In the genomic region with DNA sequence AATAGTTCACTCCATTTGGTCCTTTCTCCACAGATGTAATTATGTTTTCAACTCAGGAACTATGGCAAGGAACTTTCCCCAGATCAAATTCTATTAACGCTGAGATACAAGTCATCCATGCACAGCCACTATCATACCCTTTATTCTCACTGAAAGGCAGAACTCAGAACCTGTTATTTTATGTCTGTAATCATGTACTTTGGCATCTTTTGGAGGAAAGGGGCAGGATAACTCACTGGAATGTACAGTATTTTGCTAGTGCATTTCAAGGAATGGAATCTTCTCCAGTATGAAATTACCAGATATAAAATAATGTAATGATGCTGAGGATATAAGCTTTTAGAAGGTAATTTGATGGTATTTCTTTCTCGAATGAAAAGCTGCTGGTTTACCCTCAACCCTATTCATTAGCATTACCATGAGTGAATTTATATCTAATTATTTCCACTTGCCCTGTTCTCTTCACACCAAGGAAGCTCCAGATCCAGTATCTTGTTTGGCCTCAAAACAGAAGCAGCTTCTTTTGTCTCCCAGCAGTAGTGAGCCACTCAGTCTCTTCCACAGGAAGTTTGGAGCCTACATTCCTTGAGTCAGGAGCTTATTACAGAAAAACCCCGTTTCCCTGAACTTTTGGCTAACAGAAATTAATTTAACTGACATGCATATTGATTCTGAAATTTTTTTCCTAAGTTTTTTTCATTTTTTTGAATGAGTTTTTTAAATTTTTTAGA, we compare ENCODE assay signal across 21 cellular contexts. TPM values are rescaled to one million over a fixed set of nuclear protein-coding genes. Genes with fewer than 3 reads are reported as not detected.
DNase-seq lines count a peak whose midpoint lies in the region; ATAC-seq, FAIRE-seq and TF ChIP-seq lines count a peak whose summit lies in the region.
"Had no signal": no experiment of that assay in that cellular context is flagged by ENCODE, and none has a peak within 500 bp of the region (broad histone marks: within the 10 kb centered on the region; RNA-seq: fewer than 3 reads in every experiment).

No MANE protein-coding gene starts in this region.

- H3K27me3 Mint-ChIP-seq in naive thymus-derived CD4-positive, alpha-beta T cell = no peaks in the 10 kb centered on the region

- H3K27me3 ChIP-seq in BLaER1 treated with 17β-estradiol and CSF1 and Interleukin-3, amounts not matched to agents 10 nM and 100 nM = peaks cover 0 to 20% (median 0%) of the 10 kb centered on the region in 11 experiments; a peak in 9 of 22 replicates
- H3K27me3 ChIP-seq in GM12878 (replicated peaks in 1 of 2; ENCODE audit: control insufficient read depth in 2 of 2, insufficient read depth in 2 of 2, low read length in 1 of 2) = no peaks in the 10 kb centered on the region
- no peaks in the 10 kb centered on the region for H3K27me3 ChIP-seq in naive thymus-derived CD4-positive, alpha-beta T cell (ENCODE audit: control insufficient read depth in 2 of 2, insufficient read depth in 2 of 2, low read length in 2 of 2)
- H3K27me3 ChIP-seq: BE2C, right atrium auricular region had no signal

- H3K9me3 Mint-ChIP-seq in naive thymus-derived CD4-positive, alpha-beta T cell = no peaks in the 10 kb centered on the region

- no TSS peak for BruUV-seq in GM12878 (replicated peaks; lab: Mats Ljungman, UMichigan)

- POLR2A ChIA-PET in HEK293 (lab: Yijun Ruan, JAX) (no interaction called here), GM12878 (lab: Charles Lee) (no interaction called here)
- POLR2A ChIA-PET in naive thymus-derived CD4-positive, alpha-beta T cell (lab: Charles Lee) = interaction anchor here (0.7 kb wide), 1 partner anchor 856 kb away, joined by 4 read pairs; no protein-coding TSS in a partner anchor

- H3K9ac ChIP-seq in BLaER1 treated with 17β-estradiol and CSF1 and Interleukin-3, amounts not matched to agents 10 nM and 100 nM = no peak overlapping the region
- no peak overlapping the region for H3K9ac ChIP-seq in GM12878 (ENCODE audit: control insufficient read depth, insufficient read depth, low read length)

- CTCF ChIA-PET in HEK293 (lab: Yijun Ruan, JAX) (interaction anchor here (0.7 to 2.8 kb wide), 4 partner anchors 8 to 92 kb away, joined by 3 to 19 read pairs (median 5); a partner anchor contains a TSS), GM12878 (lab: Yijun Ruan, JAX) (interaction anchor here (0.7 to 2.3 kb wide), 4 partner anchors 31 to 68 kb away, joined by 3 to 10 read pairs (median 4); no protein-coding TSS in a partner anchor)
- CTCF ChIA-PET in naive thymus-derived CD4-positive, alpha-beta T cell (lab: Charles Lee) = no interaction called here

- TF ChIP-seq POLR2A in GM12878 (IDR thresholded peaks at IDR 0.05; ENCODE audit: low read depth, low read length) = no peak

- no peak for TF ChIP-seq EP300 in GM12878 (IDR thresholded peaks at IDR 0.05; ENCODE audit: borderline replicate concordance in 1 of 2, control insufficient read depth in 1 of 2, low read depth in 2 of 2, low read length in 2 of 2)

- FAIRE-seq in GM12878 (lab: Jason Lieb, UNC) = no peak
- FAIRE-seq: GM12892, HepG2 had no signal

- DNase-seq in GM12878 (ENCODE audit: low read depth, low spot score) (no peak), COLO668 (lab: John Stamatoyannopoulos, UW; ENCODE audit: unreplicated experiment) (no peak), inferior parietal cortex (ENCODE audit: extremely low spot score) (no peak), NCI-H1417 treated with DMSO at 0.1 percent for 48 hours (lab: John Stamatoyannopoulos, UW) (no peak)
- DNase-seq in naive thymus-derived CD4-positive, alpha-beta T cell = no peak
- DNase-seq: activated CD4-positive, alpha-beta T cell treated with anti-CD3 and anti-CD28 coated beads for 48 hours; BE2C; cerebellar nuclear complex; midbrain; NCI-H1092; NCI-H524; stimulated activated CD4-positive, alpha-beta T cell treated with anti-CD3 and anti-CD28 coated beads, Interleukin-4, amount 100 ng/mL, for 1 hour had no signal

- peaks cover 55 to 68% (median 59%) of the 10 kb centered on the region in 10 experiments for H3K4me1 ChIP-seq in BLaER1 treated with 17β-estradiol and CSF1 and Interleukin-3, amounts not matched to agents 10 nM and 100 nM
- H3K4me1 ChIP-seq in HEK293 (ENCODE audit: control insufficient read depth, insufficient read depth, low read length) = peaks cover 10% of the 10 kb centered on the region
- H3K4me1 ChIP-seq in GM12878 (ENCODE audit: control insufficient read depth, insufficient read depth, low read length) = peaks cover 18% of the 10 kb centered on the region
- H3K4me1 ChIP-seq in naive thymus-derived CD4-positive, alpha-beta T cell (ENCODE audit: control insufficient read depth in 2 of 2, insufficient read depth in 2 of 2, low read length in 2 of 2) = peaks cover 7 to 17% of the 10 kb centered on the region in 2 donors

- H3K27ac ChIP-seq in BLaER1 treated with 17β-estradiol and CSF1 and Interleukin-3, amounts not matched to agents 10 nM and 100 nM = no peak overlapping the region
- H3K27ac ChIP-seq in HEK293 (ENCODE audit: extremely low read depth, low read depth, low read length) (no peak overlapping the region), GM12878 (ENCODE audit: control insufficient read depth, insufficient read depth) (no peak overlapping the region)
- H3K27ac ChIP-seq in naive thymus-derived CD4-positive, alpha-beta T cell (ENCODE audit: low read depth, low read length) = no peak overlapping the region

- H3K4me3 Mint-ChIP-seq in naive thymus-derived CD4-positive, alpha-beta T cell = peak overlapping the region in 3 of 10 donors; percentile 52 to 70 (median 60)

- H3K36me3 ChIP-seq in BLaER1 treated with 17β-estradiol and CSF1 and Interleukin-3, amounts not matched to agents 10 nM and 100 nM = peaks cover 51 to 63% (median 55%) of the 10 kb centered on the region in 11 experiments
- H3K36me3 ChIP-seq in HEK293 (ENCODE audit: control insufficient read depth in 2 of 2, insufficient read depth in 1 of 2, low read length in 2 of 2) (peaks cover 20 to 48% of the 10 kb centered on the region in 2 experiments), GM12878 (ENCODE audit: control insufficient read depth in 2 of 2, insufficient read depth in 2 of 2, low read length in 1 of 2) (peaks cover 9 to 21% of the 10 kb centered on the region in 2 experiments)
- H3K36me3 ChIP-seq in naive thymus-derived CD4-positive, alpha-beta T cell (ENCODE audit: control insufficient read depth in 2 of 3, insufficient read depth in 3 of 3, low read length in 3 of 3) = peaks cover 10 to 42% (median 25%) of the 10 kb centered on the region in 3 experiments

- peaks cover 0 to 93% (median 26%) of the 10 kb centered on the region in 11 experiments; a peak in 14 of 22 replicates for H4K20me1 ChIP-seq in BLaER1 treated with 17β-estradiol and CSF1 and Interleukin-3, amounts not matched to agents 10 nM and 100 nM
- no peaks in the 10 kb centered on the region for H4K20me1 ChIP-seq in GM12878 (ENCODE audit: control insufficient read depth, insufficient read depth)

- RAD21 ChIA-PET in GM12878 (lab: Charles Lee; ENCODE audit: unreplicated experiment) = interaction anchor here (0.7 to 2.7 kb wide), 3 partner anchors 32 to 68 kb away, joined by 3 to 9 read pairs (median 3); no protein-coding TSS in a partner anchor

- TF ChIP-seq CTCF in HEK293 (tag by site-specific recombination; IDR thresholded peaks at IDR 0.05) = no peak
- no peak for TF ChIP-seq CTCF in GM12878 (IDR thresholded peaks at IDR 0.05 in 2 of 3, conservative IDR thresholded peaks at IDR 0.05 in 1 of 3; ENCODE audit: control insufficient read depth in 2 of 3, extremely low read depth in 1 of 3, insufficient read depth in 1 of 3, low read depth in 3 of 3, low read length in 3 of 3)

- in situ Hi-C loops in GM12878 (cut with MboI) = no loop called here

- TF ChIP-seq RAD21 in GM12878 (IDR thresholded peaks at IDR 0.05; ENCODE audit: insufficient read depth, low read depth, low read length) = no peak

- H3K4me2 ChIP-seq in BLaER1 treated with 17β-estradiol and CSF1 and Interleukin-3, amounts not matched to agents 10 nM and 100 nM = peak overlapping the region in 7 of 11 experiments; percentile 1 to 49 (median 36); a peak in 10 of 22 replicates
- peak overlapping the region; percentile 9; the same call in 1 of the 2 replicates for H3K4me2 ChIP-seq in GM12878 (ENCODE audit: control insufficient read depth, insufficient read depth)

- no peak overlapping the region for H3K4me3 ChIP-seq in BLaER1 treated with 17β-estradiol and CSF1 and Interleukin-3, amounts not matched to agents 10 nM and 100 nM
- no peak overlapping the region for H3K4me3 ChIP-seq in HEK293 (ENCODE audit: low read depth, low read length)
- no peak overlapping the region for H3K4me3 ChIP-seq in GM12878
- H3K4me3 ChIP-seq in naive thymus-derived CD4-positive, alpha-beta T cell (ENCODE audit: low read length) = no peak overlapping the region
- H3K4me3 ChIP-seq: right atrium auricular region had no signal

- intact Hi-C loops in GM12878 (cut with micrococcal nuclease; ENCODE audit: unreplicated experiment) = no loop called here
- intact Hi-C loops in naive thymus-derived CD4-positive, alpha-beta T cell (cut with micrococcal nuclease) = no loop called here

- H3K27ac Mint-ChIP-seq in naive thymus-derived CD4-positive, alpha-beta T cell = peak overlapping the region in 8 of 9 donors; percentile 53 to 89 (median 76)

- 81% methylated on average over 3 of the region's 3 CpGs for WGBS in GM12878 (ENCODE audit: insufficient coverage, insufficient replicate concordance, low lambda C conversion rate, missing lambda C conversion rate)

- peaks cover 27 to 72% (median 61%) of the 10 kb centered on the region in 7 donors for H3K4me1 Mint-ChIP-seq in naive thymus-derived CD4-positive, alpha-beta T cell

- H3K79me2 ChIP-seq in GM12878 (ENCODE audit: control insufficient read depth, insufficient read depth, low read length) = no peaks in the 10 kb centered on the region

- no peak overlapping the region for H2AFZ ChIP-seq in GM12878 (ENCODE audit: control insufficient read depth, low read depth, low read length)

- peaks cover 10 to 22% (median 22%) of the 10 kb centered on the region in 5 donors for H3K36me3 Mint-ChIP-seq in naive thymus-derived CD4-positive, alpha-beta T cell

- SMC1A ChIA-PET in GM12878 (lab: Charles Lee; ENCODE audit: uncharacterized antibody, unreplicated experiment) = interaction anchor here (0.6 to 5.7 kb wide), 7 partner anchors 26 to 501 kb away, joined by 3 to 64 read pairs (median 11); a partner anchor contains a TSS

- no peaks in the 10 kb centered on the region for H3K9me3 ChIP-seq in BLaER1 treated with 17β-estradiol and CSF1 and Interleukin-3, amounts not matched to agents 10 nM and 100 nM (replicated peaks in 1 of 11)
- H3K9me3 ChIP-seq in HEK293 (ENCODE audit: control insufficient read depth, insufficient read depth, low read depth, low read length) = no peaks in the 10 kb centered on the region
- H3K9me3 ChIP-seq in GM12878 (replicated peaks; ENCODE audit: control insufficient read depth, insufficient read depth, low read length) = no peaks in the 10 kb centered on the region
- no peaks in the 10 kb centered on the region for H3K9me3 ChIP-seq in naive thymus-derived CD4-positive, alpha-beta T cell (ENCODE audit: control insufficient read depth in 2 of 3, low read length in 3 of 3)
- H3K9me3 ChIP-seq: BE2C, right atrium auricular region had no signal

- ATAC-seq in GM12878 (no peak), HG03280 (IDR thresholded peaks at IDR 0.05; ENCODE audit: unreplicated experiment) (no peak)
- no peak for ATAC-seq in naive thymus-derived CD4-positive, alpha-beta T cell
- ATAC-seq: HepG2, Panc1 had no signal

RNA-seq across cellular contexts. Expression of a gene that starts 10.0 kb away (rescaled TPM):
- total RNA-seq in GM12878 (2013; cell fraction: nucleolus; rRNA removed) = not detected in 2 replicates
- total RNA-seq in GM12878 (2014; rRNA removed) (not detected in 2 replicates), GM12878 (2014; rRNA removed; fragmentation: Illumina TruSeq; extraction: Trizol) (not detected in 2 replicates), GM12878 (2021) (0.13 TPM in 1 of 2 replicates, not detected in the other)
- polyA plus RNA-seq in GM12878 (2011; ENCODE audit: low read depth) = not detected
- polyA plus RNA-seq in GM12878 (2011; rRNA removed) (not detected in 2 replicates), GM12878 (2014; fragmentation: Illumina TruSeq; extraction: Trizol) (not detected in 2 replicates), GM12878 (2014; fragmentation: Nextera tagmentation; extraction: Ambion mirVana) (under 1 TPM in 1 of 2 experiments, not detected in 1; 0.06 TPM), GM12878 (2014; rRNA removed) (not detected in 2 replicates), GM12878 (2016; fragmentation: Nextera tagmentation; extraction: Ambion mirVana) (not detected)
- not detected in 2 replicates for polyA plus RNA-seq in GM12878 (2011; cell fraction: cytosol; rRNA removed)
- not detected in 2 replicates for polyA plus RNA-seq in GM12878 (2011; cell fraction: nucleus; rRNA removed)
- polyA plus RNA-seq in GM12878 (2012) = not detected in 2 replicates
- polyA minus RNA-seq in GM12878 (2011; rRNA and poly(A)+ RNA removed) = not detected in 2 replicates
- polyA minus RNA-seq in GM12878 (2011; cell fraction: cytosol; rRNA and poly(A)+ RNA removed) = not detected in 2 replicates
- polyA minus RNA-seq in GM12878 (2011; cell fraction: nucleus; rRNA and poly(A)+ RNA removed) = not detected in 2 replicates
- not detected for total RNA-seq in naive thymus-derived CD4-positive, alpha-beta T cell
- not detected for polyA plus RNA-seq in naive thymus-derived CD4-positive, alpha-beta T cell
- total RNA-seq: Daoy; T-helper 1 cell treated with Interleukin-12 subunit alpha and Interleukin-12 subunit beta and Interleukin-4 antibody, amounts not matched to agents 30 ng/mL and 1 ng/mL, for 36 hours had no signal

RNA-seq across cellular contexts. Expression of a gene that starts 27.9 kb away (rescaled TPM):
- total RNA-seq in GM12878 (2013; cell fraction: nucleolus; rRNA removed) = 82.6 and 90.1 TPM in 2 replicates
- total RNA-seq in GM12878 (2014; rRNA removed) = 94.2 and 112 TPM in 2 replicates
- total RNA-seq in GM12878 (2014; rRNA removed; fragmentation: Illumina TruSeq; extraction: Trizol) = 126 and 133 TPM in 2 replicates
- total RNA-seq in GM12878 (2021) = 214 and 224 TPM in 2 replicates
- polyA plus RNA-seq in GM12878 (2011; ENCODE audit: low read depth) = 232 TPM
- polyA plus RNA-seq in GM12878 (2011; rRNA removed) = 111 and 116 TPM in 2 replicates
- polyA plus RNA-seq in GM12878 (2011; cell fraction: cytosol; rRNA removed) = 130 and 141 TPM in 2 replicates
- polyA plus RNA-seq in GM12878 (2011; cell fraction: nucleus; rRNA removed) = 50.3 and 51.6 TPM in 2 replicates
- 263 and 277 TPM in 2 replicates for polyA plus RNA-seq in GM12878 (2012)
- 271 and 372 TPM in 2 replicates for polyA plus RNA-seq in GM12878 (2014; fragmentation: Illumina TruSeq; extraction: Trizol)
- 100 to 1,000 TPM; 339 to 381 TPM for polyA plus RNA-seq in GM12878 (2014; fragmentation: Nextera tagmentation; extraction: Ambion mirVana)
- polyA plus RNA-seq in GM12878 (2014; rRNA removed) = 195 TPM in 2 replicates
- polyA plus RNA-seq in GM12878 (2016; fragmentation: Nextera tagmentation; extraction: Ambion mirVana) = 100 to 1,000 TPM; 451 to 462 TPM
- polyA minus RNA-seq in GM12878 (2011; rRNA and poly(A)+ RNA removed) = 98.5 and 129 TPM in 2 replicates
- 41.8 and 44.8 TPM in 2 replicates for polyA minus RNA-seq in GM12878 (2011; cell fraction: cytosol; rRNA and poly(A)+ RNA removed)
- 22.7 and 45.4 TPM in 2 replicates for polyA minus RNA-seq in GM12878 (2011; cell fraction: nucleus; rRNA and poly(A)+ RNA removed)
- total RNA-seq in naive thymus-derived CD4-positive, alpha-beta T cell = 100 to 1,000 TPM; 147 to 215 (median 201) TPM
- 100 to 1,000 TPM; 493 to 529 TPM for polyA plus RNA-seq in naive thymus-derived CD4-positive, alpha-beta T cell

RNA-seq across cellular contexts. Expression of a gene that starts 33.7 kb away (rescaled TPM):
- 61.7 and 67.4 TPM in 2 replicates for total RNA-seq in GM12878 (2013; cell fraction: nucleolus; rRNA removed)
- total RNA-seq in GM12878 (2014; rRNA removed) (27.0 and 29.7 TPM in 2 replicates), GM12878 (2014; rRNA removed; fragmentation: Illumina TruSeq; extraction: Trizol) (31.8 and 32.7 TPM in 2 replicates), GM12878 (2021) (46.7 and 49.0 TPM in 2 replicates)
- polyA plus RNA-seq in GM12878 (2011; ENCODE audit: low read depth) = 10.3 TPM
- polyA plus RNA-seq in GM12878 (2011; rRNA removed) (43.9 and 52.0 TPM in 2 replicates), GM12878 (2014; fragmentation: Illumina TruSeq; extraction: Trizol) (33.5 and 35.6 TPM in 2 replicates), GM12878 (2014; fragmentation: Nextera tagmentation; extraction: Ambion mirVana) (1 to 10 TPM; 4.0 to 7.3 TPM), GM12878 (2014; rRNA removed) (22.4 and 23.4 TPM in 2 replicates), GM12878 (2016; fragmentation: Nextera tagmentation; extraction: Ambion mirVana) (1 to 10 TPM; 3.3 to 3.7 TPM)
- polyA plus RNA-seq in GM12878 (2011; cell fraction: cytosol; rRNA removed) = 45.8 and 49.4 TPM in 2 replicates
- 41.3 and 53.9 TPM in 2 replicates for polyA plus RNA-seq in GM12878 (2011; cell fraction: nucleus; rRNA removed)
- polyA plus RNA-seq in GM12878 (2012) = 17.4 and 19.4 TPM in 2 replicates
- 143 and 181 TPM in 2 replicates for polyA minus RNA-seq in GM12878 (2011; rRNA and poly(A)+ RNA removed)
- 31.4 and 35.9 TPM in 2 replicates for polyA minus RNA-seq in GM12878 (2011; cell fraction: cytosol; rRNA and poly(A)+ RNA removed)
- 18.9 and 33.2 TPM in 2 replicates for polyA minus RNA-seq in GM12878 (2011; cell fraction: nucleus; rRNA and poly(A)+ RNA removed)
- total RNA-seq in naive thymus-derived CD4-positive, alpha-beta T cell = 100 to 1,000 TPM in 2 of 5 experiments, 10 to 100 TPM in 3; 62.7 to 103 (median 79.6) TPM
- polyA plus RNA-seq in naive thymus-derived CD4-positive, alpha-beta T cell = 10 to 100 TPM; 10.2 to 13.6 TPM

RNA-seq across cellular contexts. Expression of a gene that starts 38.3 kb away (rescaled TPM):
- total RNA-seq in GM12878 (2013; cell fraction: nucleolus; rRNA removed) = 454 and 500 TPM in 2 replicates
- 155 and 164 TPM in 2 replicates for total RNA-seq in GM12878 (2014; rRNA removed)
- total RNA-seq in GM12878 (2014; rRNA removed; fragmentation: Illumina TruSeq; extraction: Trizol) = 162 and 177 TPM in 2 replicates
- total RNA-seq in GM12878 (2021) = 803 and 817 TPM in 2 replicates
- polyA plus RNA-seq in GM12878 (2011; ENCODE audit: low read depth) = 722 TPM
- polyA plus RNA-seq in GM12878 (2011; rRNA removed) = 276 and 336 TPM in 2 replicates
- 364 and 463 TPM in 2 replicates for polyA plus RNA-seq in GM12878 (2011; cell fraction: cytosol; rRNA removed)
- polyA plus RNA-seq in GM12878 (2011; cell fraction: nucleus; rRNA removed) = 570 and 649 TPM in 2 replicates
- 822 and 853 TPM in 2 replicates for polyA plus RNA-seq in GM12878 (2012)
- 629 and 689 TPM in 2 replicates for polyA plus RNA-seq in GM12878 (2014; fragmentation: Illumina TruSeq; extraction: Trizol)
- 100 to 1,000 TPM; 318 to 348 TPM for polyA plus RNA-seq in GM12878 (2014; fragmentation: Nextera tagmentation; extraction: Ambion mirVana)
- polyA plus RNA-seq in GM12878 (2014; rRNA removed) = 337 and 342 TPM in 2 replicates
- 100 to 1,000 TPM; 109 to 127 TPM for polyA plus RNA-seq in GM12878 (2016; fragmentation: Nextera tagmentation; extraction: Ambion mirVana)
- 693 and 777 TPM in 2 replicates for polyA minus RNA-seq in GM12878 (2011; rRNA and poly(A)+ RNA removed)
- polyA minus RNA-seq in GM12878 (2011; cell fraction: cytosol; rRNA and poly(A)+ RNA removed) = 382 and 437 TPM in 2 replicates
- polyA minus RNA-seq in GM12878 (2011; cell fraction: nucleus; rRNA and poly(A)+ RNA removed) = 188 and 293 TPM in 2 replicates
- 1,000 to 10,000 TPM in 2 of 5 experiments, 100 to 1,000 TPM in 3; 737 to 1,110 (median 928) TPM for total RNA-seq in naive thymus-derived CD4-positive, alpha-beta T cell
- 100 to 1,000 TPM; 148 to 158 TPM for polyA plus RNA-seq in naive thymus-derived CD4-positive, alpha-beta T cell
